ENCODE assay signal across 7 cellular contexts in genomic region chr5:158010831-158011230, GRCh38.
"Had no signal": no experiment of that assay in that cellular context is flagged by ENCODE, and none has a peak within 500 bp of the region (broad histone marks: within the 10 kb centered on the region; RNA-seq: fewer than 3 reads in every experiment).

No MANE protein-coding gene starts in this region.

- FAIRE-seq: H54, HepG2 had no signal

- DNase-seq: GOT3, H9, HCEC 1CT, KG1 had no signal

- H3K27ac ChIP-seq: HL-60 had no signal

- ATAC-seq: HepG2 had no signal
